8 cellular contexts compared by ENCODE assay signal in genomic region chr19:12669272-12670158, GRCh38. TPM values are rescaled to one million over a fixed set of nuclear protein-coding genes. Genes with fewer than 3 reads are reported as not detected.
A peak's percentile ranks its signal among the peaks of the same experiment; 100 is the strongest.
DNase-seq lines count a peak whose midpoint lies in the region; ATAC-seq and TF ChIP-seq lines count a peak whose summit lies in the region.

No MANE protein-coding gene starts in this region.

- peaks cover 35% of the 10 kb centered on the region for H3K4me1 Mint-ChIP-seq in neural progenitor cell

- no peaks in the 10 kb centered on the region for H3K36me3 ChIP-seq in neural progenitor cell

- H3K79me2 ChIP-seq in neural progenitor cell (ENCODE audit: low read depth), result peaks cover 43% of the 10 kb centered on the region

- peak overlapping the region; percentile 97 for H3K4me3 Mint-ChIP-seq in neural progenitor cell

- peaks cover 10% of the 10 kb centered on the region for H3K36me3 Mint-ChIP-seq in neural progenitor cell

- H3K4me2 ChIP-seq in neural progenitor cell, result peak overlapping the region; percentile 92

- H3K9me3 Mint-ChIP-seq in neural progenitor cell, result no peaks in the 10 kb centered on the region

- peaks cover 7% of the 10 kb centered on the region for H3K4me1 ChIP-seq in neural progenitor cell

- peaks cover under 1% of the 10 kb centered on the region for H4K20me1 ChIP-seq in neural progenitor cell (ENCODE audit: low read depth)

- H3K27me3 Mint-ChIP-seq in neural progenitor cell (ENCODE audit: insufficient read depth, low read depth), result peaks cover 15% of the 10 kb centered on the region

- DNase-seq in GM12864 (ENCODE audit: low read depth) (peak; percentile 67), LNCaP clone FGC (ENCODE audit: low read depth) (peak; percentile 67), SHP77 treated with DMSO at 0.1 percent for 48 hours (lab: John Stamatoyannopoulos, UW) (peak; percentile 40), foreskin melanocyte (peak; percentile 82), neural progenitor cell (ENCODE audit: low spot score) (peak; percentile 86), stromal cell of bone marrow (ENCODE audit: low read depth) (peak; percentile 64)
- DNase-seq in activated naive CD4-positive, alpha-beta T cell (lab: John Stamatoyannopoulos, UW), result peak; percentile 42 to 67 (median 53)

- peak overlapping the region; percentile 98 for H3K27ac ChIP-seq in neural progenitor cell

- peak overlapping the region; percentile 100 for H2AFZ ChIP-seq in neural progenitor cell (replicated peaks)

- H3K27ac Mint-ChIP-seq in neural progenitor cell, result peak overlapping the region; percentile 99

- no peaks in the 10 kb centered on the region for H3K9me3 ChIP-seq in neural progenitor cell (ENCODE audit: low read depth)

- ATAC-seq in GM18870 (IDR thresholded peaks at IDR 0.05; ENCODE audit: unreplicated experiment), result no peak

- peaks cover 32% of the 10 kb centered on the region for H3F3A ChIP-seq in neural progenitor cell (ENCODE audit: low read depth)

- H3K4me3 ChIP-seq in GM12864 (ENCODE audit: low read depth, low read length) (peak overlapping the region; percentile 79), LNCaP clone FGC (ENCODE audit: low read depth, low read length) (peak overlapping the region; percentile 89), neural progenitor cell (peak overlapping the region; percentile 87)

- H3K9ac ChIP-seq in neural progenitor cell, result peak overlapping the region; percentile 87

- TF ChIP-seq CTCF in GM12864 (IDR thresholded peaks at IDR 0.05; ENCODE audit: low read depth, low read length, missing control alignments), result no peak
- no peak for TF ChIP-seq CTCF in LNCaP clone FGC (IDR thresholded peaks at IDR 0.05; ENCODE audit: control insufficient read depth, extremely low read depth, insufficient read depth)
- TF ChIP-seq CTCF in neural progenitor cell (IDR thresholded peaks at IDR 0.05), result no peak

- H3K27me3 ChIP-seq in neural progenitor cell, result no peaks in the 10 kb centered on the region

RNA-seq across cellular contexts. Expression of gene WDR83, which starts 2.9 kb away (rescaled TPM):
- 11.0 and 15.9 TPM in 2 replicates for total RNA-seq in neural progenitor cell (ENCODE audit: low replicate concordance)

RNA-seq across cellular contexts. Expression of gene MAN2B1, which starts 3.0 kb away (rescaled TPM):
- 35.8 and 73.6 TPM in 2 replicates for total RNA-seq in neural progenitor cell (ENCODE audit: low replicate concordance)

RNA-seq across cellular contexts. Expression of gene DHPS, which starts 12.2 kb away (rescaled TPM):
- total RNA-seq in neural progenitor cell (ENCODE audit: low replicate concordance), result 78.3 and 108 TPM in 2 replicates

RNA-seq across cellular contexts. Expression of gene GNG14, which starts 18.3 kb away (rescaled TPM):
- not detected in 2 replicates for total RNA-seq in neural progenitor cell (ENCODE audit: low replicate concordance)

RNA-seq across cellular contexts. Expression of gene FBXW9, which starts 26.9 kb away (rescaled TPM):
- total RNA-seq in neural progenitor cell (ENCODE audit: low replicate concordance), result 4.0 and 21.4 TPM in 2 replicates
